In the genomic region with DNA sequence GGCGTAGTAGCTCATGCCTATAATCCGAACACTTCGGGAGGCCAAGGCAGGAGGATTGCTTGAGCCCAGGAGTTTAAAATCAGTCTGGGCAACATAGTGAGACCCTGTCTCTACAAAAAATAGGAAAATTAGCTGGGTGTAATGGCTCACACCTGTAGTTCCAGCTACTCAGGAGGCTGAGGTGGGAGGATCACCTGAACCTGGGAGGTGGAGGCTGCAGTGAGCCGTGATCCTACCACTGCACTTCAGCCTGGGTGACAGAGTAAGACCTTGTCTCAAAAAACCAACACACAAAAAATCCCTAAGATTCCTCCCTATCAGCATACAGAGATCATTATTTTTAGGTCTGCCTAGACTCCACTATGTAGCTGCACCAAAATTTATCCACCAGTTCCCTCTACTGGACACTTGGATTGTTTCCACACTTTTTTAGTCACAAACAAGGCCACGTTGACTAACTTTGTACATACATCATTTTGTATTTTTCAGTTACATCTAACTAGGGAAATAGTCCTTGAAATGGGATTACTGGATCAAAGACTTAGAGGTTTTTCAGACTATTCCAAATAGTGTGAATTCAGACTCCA, we compare ENCODE assay signal across 1 cellular context.
TF ChIP-seq lines count a peak whose summit lies in the region.

No MANE protein-coding gene starts in this region.

TF ChIP-seq in GM12878, 131 proteins besides CTCF, POLR2A, EP300 and RAD21:
- TF ChIP-seq SMC3 (IDR thresholded peaks at IDR 0.05; ENCODE audit: borderline replicate concordance, low read length), result peak; percentile 12; the same call in 1 of the 2 replicates
- TF ChIP-seq, protein P1, sequence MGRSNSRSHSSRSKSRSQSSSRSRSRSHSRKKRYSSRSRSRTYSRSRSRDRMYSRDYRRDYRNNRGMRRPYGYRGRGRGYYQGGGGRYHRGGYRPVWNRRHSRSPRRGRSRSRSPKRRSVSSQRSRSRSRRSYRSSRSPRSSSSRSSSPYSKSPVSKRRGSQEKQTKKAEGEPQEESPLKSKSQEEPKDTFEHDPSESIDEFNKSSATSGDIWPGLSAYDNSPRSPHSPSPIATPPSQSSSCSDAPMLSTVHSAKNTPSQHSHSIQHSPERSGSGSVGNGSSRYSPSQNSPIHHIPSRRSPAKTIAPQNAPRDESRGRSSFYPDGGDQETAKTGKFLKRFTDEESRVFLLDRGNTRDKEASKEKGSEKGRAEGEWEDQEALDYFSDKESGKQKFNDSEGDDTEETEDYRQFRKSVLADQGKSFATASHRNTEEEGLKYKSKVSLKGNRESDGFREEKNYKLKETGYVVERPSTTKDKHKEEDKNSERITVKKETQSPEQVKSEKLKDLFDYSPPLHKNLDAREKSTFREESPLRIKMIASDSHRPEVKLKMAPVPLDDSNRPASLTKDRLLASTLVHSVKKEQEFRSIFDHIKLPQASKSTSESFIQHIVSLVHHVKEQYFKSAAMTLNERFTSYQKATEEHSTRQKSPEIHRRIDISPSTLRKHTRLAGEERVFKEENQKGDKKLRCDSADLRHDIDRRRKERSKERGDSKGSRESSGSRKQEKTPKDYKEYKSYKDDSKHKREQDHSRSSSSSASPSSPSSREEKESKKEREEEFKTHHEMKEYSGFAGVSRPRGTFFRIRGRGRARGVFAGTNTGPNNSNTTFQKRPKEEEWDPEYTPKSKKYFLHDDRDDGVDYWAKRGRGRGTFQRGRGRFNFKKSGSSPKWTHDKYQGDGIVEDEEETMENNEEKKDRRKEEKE (IDR thresholded peaks at IDR 0.05), result no peak
